In the genomic region with DNA sequence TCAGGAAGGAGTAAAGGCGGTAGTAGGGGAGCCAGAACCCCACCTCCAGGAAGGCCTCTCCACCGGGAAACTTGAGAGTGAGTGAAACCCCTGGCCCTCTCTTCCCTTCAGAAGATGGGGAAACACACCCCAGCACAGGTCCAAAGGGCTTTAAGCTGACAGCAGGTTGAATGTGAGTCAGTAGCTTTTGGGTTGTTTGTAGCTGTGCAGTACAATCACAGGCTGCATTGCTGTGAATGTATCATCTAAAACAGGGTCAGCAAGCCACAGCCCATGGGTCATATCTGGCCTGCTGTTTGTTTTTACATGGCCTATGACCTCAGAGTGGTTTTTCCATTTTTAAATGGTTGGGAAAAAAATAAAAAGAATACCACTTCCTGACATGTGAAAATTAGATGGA, we compare ENCODE assay signal across 23 cellular contexts. TPM values are rescaled to one million over a fixed set of nuclear protein-coding genes. Genes with fewer than 3 reads are reported as not detected.
DNase-seq lines count a peak whose midpoint lies in the region; ATAC-seq and TF ChIP-seq lines count a peak whose summit lies in the region.
"Had no signal": no experiment of that assay in that cellular context is flagged by ENCODE, and none has a peak within 500 bp of the region (broad histone marks: within the 10 kb centered on the region; RNA-seq: fewer than 3 reads in every experiment).

No MANE protein-coding gene starts in this region.

- peaks cover 11% of the 10 kb centered on the region; the same call in 1 of the 2 replicates for H4K20me1 ChIP-seq in BLaER1

- H3K27me3 Mint-ChIP-seq in activated naive CD8-positive, alpha-beta T cell treated with anti-CD3 and anti-CD28 coated beads, Interleukin-2, amount 10 ng/mL, durations not matched to agents 7 days and 5 days = no peaks in the 10 kb centered on the region

- no peak overlapping the region for H3K23ac ChIP-seq in mesenchymal stem cell (ENCODE audit: low read length in 2 of 2)

- WGBS in mesenchymal stem cell = 61% methylated on average over 2 of the region's 2 CpGs
- WGBS in lower leg skin, 2 donors = 78 to 86% methylated on average over 2 of the region's 2 CpGs

- H2AK5ac ChIP-seq in mesenchymal stem cell (ENCODE audit: low read length, severe bottlenecking) = no peak overlapping the region

- H3K4me3 Mint-ChIP-seq in activated naive CD8-positive, alpha-beta T cell treated with anti-CD3 and anti-CD28 coated beads, Interleukin-2, amount 10 ng/mL, durations not matched to agents 7 days and 5 days = peak overlapping the region; percentile 85
- H3K4me3 Mint-ChIP-seq: neural progenitor cell had no signal

- H3K9ac ChIP-seq in BLaER1 = no peak overlapping the region
- H3K9ac ChIP-seq in mesenchymal stem cell (ENCODE audit: low read length) = no peak overlapping the region
- H3K9ac ChIP-seq: neural progenitor cell had no signal

- H3K36me3 Mint-ChIP-seq in activated naive CD8-positive, alpha-beta T cell treated with anti-CD3 and anti-CD28 coated beads, Interleukin-2, amount 10 ng/mL, durations not matched to agents 7 days and 5 days = peaks cover 35% of the 10 kb centered on the region

- H3K9me3 Mint-ChIP-seq in activated naive CD8-positive, alpha-beta T cell treated with anti-CD3 and anti-CD28 coated beads, Interleukin-2, amount 10 ng/mL, durations not matched to agents 7 days and 5 days = no peaks in the 10 kb centered on the region

- peak overlapping the region; percentile 76 for H3K27ac Mint-ChIP-seq in activated naive CD8-positive, alpha-beta T cell treated with anti-CD3 and anti-CD28 coated beads, Interleukin-2, amount 10 ng/mL, durations not matched to agents 7 days and 5 days
- H3K27ac Mint-ChIP-seq: neural progenitor cell had no signal

- intact Hi-C loops in head of caudate nucleus (cut with DNase I) = no loop called here
- intact Hi-C loops in lower leg skin (cut with DNase I; ENCODE audit: low total_unique reads) = no loop called here

- ATAC-seq in activated naive CD8-positive, alpha-beta T cell treated with anti-CD3 and anti-CD28 coated beads, Interleukin-2, amount 10 ng/mL, durations not matched to agents 7 days and 5 days (ENCODE audit: low read depth) = no peak
- ATAC-seq: K562 had no signal

- POLR2A ChIA-PET in activated naive CD8-positive, alpha-beta T cell treated with anti-CD3 and anti-CD28 coated beads, Interleukin-2, amount 10 ng/mL, durations not matched to agents 7 days and 5 days (lab: Charles Lee) = interaction anchor here (6.6 kb wide), 1 partner anchor 9 kb away, joined by 118 read pairs; a partner anchor contains a TSS

- H2AFZ ChIP-seq in mesenchymal stem cell (ENCODE audit: low read depth, low read length) = no peak overlapping the region
- H2AFZ ChIP-seq: neural progenitor cell had no signal

- H3K36me3 ChIP-seq in BLaER1 (no peaks in the 10 kb centered on the region), mesenchymal stem cell (ENCODE audit: control insufficient read depth in 1 of 2, insufficient read depth in 2 of 2, low read depth in 1 of 2, low read length in 2 of 2) (no peaks in the 10 kb centered on the region)
- H3K36me3 ChIP-seq: brain microvascular endothelial cell, neural progenitor cell, SJCRH30, stomach had no signal

- H3K4me1 ChIP-seq in BLaER1 (peaks cover 50% of the 10 kb centered on the region), mesenchymal stem cell (ENCODE audit: control insufficient read depth, insufficient read depth, low read depth, low read length) (no peaks in the 10 kb centered on the region)
- H3K4me1 ChIP-seq: neural progenitor cell, SJCRH30 had no signal

- no peak overlapping the region for H3K4ac ChIP-seq in mesenchymal stem cell (ENCODE audit: low read depth in 1 of 2, low read length in 2 of 2)

- DNase-seq in HCEC 1CT (peak; percentile 27), mesenchymal stem cell (peak; percentile 60), head of caudate nucleus (no peak), NCI-H1048 (lab: John Stamatoyannopoulos, UW) (no peak), lower leg skin (ENCODE audit: low spot score in 2 of 2) (no peak)
- no peak for DNase-seq in activated naive CD8-positive, alpha-beta T cell treated with anti-CD3 and anti-CD28 coated beads, Interleukin-2, amount 10 ng/mL, durations not matched to agents 7 days and 5 days
- DNase-seq in activated CD4-positive, alpha-beta T cell treated with anti-CD3 and anti-CD28 coated beads, Interleukin-2, amount 50 U/mL, for 1 hour = no peak
- DNase-seq: activated CD8-positive, alpha-beta memory T cell treated with anti-CD3 and anti-CD28 coated beads, Interleukin-2, amount 50 U/mL, for 48 hours; activated naive CD4-positive, alpha-beta T cell treated with Interleukin-2 at 50 U/mL for 16 hours; brain microvascular endothelial cell; COR-L47; dorsolateral prefrontal cortex; erythroblast; glutamatergic neuron; mesendoderm; NCI-H1092 treated with DMSO at 0.1 percent for 48 hours; NCI-H526; SJCRH30; stomach; T-helper 9 cell had no signal

- no peak overlapping the region for H2BK12ac ChIP-seq in mesenchymal stem cell (ENCODE audit: low read length in 2 of 2)

- TF ChIP-seq POLR2A in lower leg skin (IDR thresholded peaks at IDR 0.05) = no peak

- no peak overlapping the region for H3K14ac ChIP-seq in mesenchymal stem cell (ENCODE audit: low read length in 2 of 2)

- no peak overlapping the region for H4K8ac ChIP-seq in mesenchymal stem cell (ENCODE audit: low read length)

- H4K91ac ChIP-seq in mesenchymal stem cell (ENCODE audit: low read length) = no peak overlapping the region

- no peaks in the 10 kb centered on the region for H3K79me1 ChIP-seq in mesenchymal stem cell (replicated peaks; ENCODE audit: low read length, poor library complexity, severe bottlenecking)

- H2BK15ac ChIP-seq in mesenchymal stem cell (ENCODE audit: low read depth, poor library complexity, severe bottlenecking) = no peak overlapping the region

- TF ChIP-seq CTCF in lower leg skin (IDR thresholded peaks at IDR 0.05) = no peak

- H3K4me2 ChIP-seq in BLaER1 (peak overlapping the region; percentile 44; the same call in 1 of the 2 replicates), mesenchymal stem cell (ENCODE audit: low read length, poor library complexity, severe bottlenecking) (no peak overlapping the region)
- H3K4me2 ChIP-seq: neural progenitor cell had no signal

- no peak overlapping the region for H2BK120ac ChIP-seq in mesenchymal stem cell (ENCODE audit: low read depth, low read length)

- H3K4me3 ChIP-seq in BLaER1 (no peak overlapping the region), mesenchymal stem cell (ENCODE audit: insufficient read depth in 1 of 2, low read depth in 1 of 2, low read length in 2 of 2) (no peak overlapping the region), lower leg skin (ENCODE audit: low read depth, poor library complexity, severe bottlenecking) (no peak overlapping the region)
- H3K4me3 ChIP-seq: dorsolateral prefrontal cortex, K562, neural progenitor cell, SJCRH30, stomach had no signal

- H3K27me3 ChIP-seq in BLaER1 (no peaks in the 10 kb centered on the region), mesenchymal stem cell (ENCODE audit: control insufficient read depth in 1 of 2, insufficient read depth in 1 of 2, low read length in 2 of 2) (peaks cover 20 to 28% of the 10 kb centered on the region in 2 experiments)
- H3K27me3 ChIP-seq: neural progenitor cell, SJCRH30, stomach had no signal

- no peak overlapping the region for H2BK5ac ChIP-seq in mesenchymal stem cell (ENCODE audit: low read depth, low read length, poor library complexity, severe bottlenecking)

- H3K4me1 Mint-ChIP-seq in activated naive CD8-positive, alpha-beta T cell treated with anti-CD3 and anti-CD28 coated beads, Interleukin-2, amount 10 ng/mL, durations not matched to agents 7 days and 5 days = peaks cover 86% of the 10 kb centered on the region
- H3K4me1 Mint-ChIP-seq: neural progenitor cell had no signal

- no peaks in the 10 kb centered on the region for H3K9me3 ChIP-seq in BLaER1
- H3K9me3 ChIP-seq in mesenchymal stem cell (ENCODE audit: control insufficient read depth, low read length) = no peaks in the 10 kb centered on the region
- H3K9me3 ChIP-seq: SJCRH30, stomach had no signal

- H3K18ac ChIP-seq in mesenchymal stem cell (ENCODE audit: low read depth in 1 of 2, low read length in 2 of 2) = peak overlapping the region in 1 of 2 experiments; percentile 58

- H3K27ac ChIP-seq in BLaER1 = no peak overlapping the region
- no peak overlapping the region for H3K27ac ChIP-seq in mesenchymal stem cell (ENCODE audit: low read length, poor library complexity, severe bottlenecking)
- H3K27ac ChIP-seq: brain microvascular endothelial cell, dorsolateral prefrontal cortex, neural progenitor cell, SJCRH30 had no signal

RNA-seq across cellular contexts. Expression of a gene that starts 10.0 kb away (rescaled TPM):
- 10 to 100 TPM; 67.7 to 68.4 TPM for total RNA-seq in activated naive CD8-positive, alpha-beta T cell treated with anti-CD3 and anti-CD28 coated beads, Interleukin-2, amount 10 ng/mL, durations not matched to agents 7 days and 5 days
- polyA plus RNA-seq in mesenchymal stem cell (2013, experiment 1 of 2) = 21.3 TPM
- polyA plus RNA-seq in mesenchymal stem cell (2013, experiment 2 of 2) = 24.8 TPM
- 10 to 100 TPM in 1 of 4 donors, 1 to 10 TPM in 3; 1.6 to 10.9 (median 2.1) TPM for total RNA-seq in lower leg skin
- polyA plus RNA-seq: K562 had no signal

Comparison
In these comparisons a context has a peak if more than half of its experiments do, and no peak if none do; other contexts are left out.
1. DNase-seq: peak in HCEC 1CT (single experiment) and mesenchymal stem cell (single experiment); none in activated naive CD8-positive, alpha-beta T cell treated with anti-CD3 and anti-CD28 coated beads, Interleukin-2, amount 10 ng/mL, durations not matched to agents 7 days and 5 days (single experiment), activated CD4-positive, alpha-beta T cell treated with anti-CD3 and anti-CD28 coated beads, Interleukin-2, amount 50 U/mL, for 1 hour (single experiment), head of caudate nucleus (0 of 42), NCI-H1048 (single experiment) and lower leg skin (0 of 2).
2. RNA of a gene that starts 10.0 kb away (total RNA-seq): 67.7 to 68.4 TPM in activated naive CD8-positive, alpha-beta T cell treated with anti-CD3 and anti-CD28 coated beads, Interleukin-2, amount 10 ng/mL, durations not matched to agents 7 days and 5 days; 1.6 to 10.9 TPM in lower leg skin; every median in the first group is over 4 times any median in the second.